ENCODE assay signal across 8 cellular contexts in genomic region chr12:79045149-79045691, GRCh38.
A peak's percentile ranks its signal among the peaks of the same experiment; 100 is the strongest.
DNase-seq lines count a peak whose midpoint lies in the region; ATAC-seq and TF ChIP-seq lines count a peak whose summit lies in the region.
"Not testable (repeated sequence)": the region's sequence is repeated elsewhere in the genome, so short reads cannot be mapped to it uniquely, and the experiment has no call there.

No MANE protein-coding gene starts in this region.

- H3K27me3 Mint-ChIP-seq in nephron progenitor cell (ENCODE audit: low read depth, poor library complexity), result not testable (repeated sequence)

- TF ChIP-seq CTCF in dorsolateral prefrontal cortex (IDR thresholded peaks at IDR 0.05 in 54 of 56, conservative IDR thresholded peaks at IDR 0.05 in 2 of 56; ENCODE audit: low read depth in 1 of 56, partially characterized antibody in 56 of 56); cardiac muscle cell (IDR thresholded peaks at IDR 0.05; ENCODE audit: low read depth, low read length); nephron progenitor cell (IDR thresholded peaks at IDR 0.05); upper lobe of right lung (IDR thresholded peaks at IDR 0.05): not testable (repeated sequence)

- H3K27ac ChIP-seq in dorsolateral prefrontal cortex (peak overlapping the region in 15 of 59 donors; percentile 1 to 58 (median 28)), iPS-20b (ENCODE audit: low read length) (peak overlapping the region; percentile 56)
- H3K27ac ChIP-seq in cardiac muscle cell, upper lobe of right lung: not testable (repeated sequence)

- ATAC-seq in upper lobe of right lung, result not testable (repeated sequence)

- H3K4me1 Mint-ChIP-seq in nephron progenitor cell, result not testable (repeated sequence)

- H3K36me3 Mint-ChIP-seq in nephron progenitor cell (ENCODE audit: low read depth), result not testable (repeated sequence)

- intact Hi-C loops in dorsolateral prefrontal cortex (cut with DNase I); upper lobe of right lung (cut with DNase I): not testable (repeated sequence)

- H3K4me1 ChIP-seq in cardiac muscle cell (ENCODE audit: low read depth); iPS-20b (ENCODE audit: insufficient read depth, low read length); upper lobe of right lung: not testable (repeated sequence)

- DNase-seq in H7; cardiac muscle cell (ENCODE audit: low read depth in 1 of 2, low spot score in 1 of 2): not testable (repeated sequence)
- DNase-seq in NCI-H2171 treated with DMSO at 0.1 percent for 48 hours (lab: John Stamatoyannopoulos, UW) (peak; percentile 78), SHP77 (lab: John Stamatoyannopoulos, UW) (peak; percentile 54 to 74), dorsolateral prefrontal cortex (peak in 5 of 10 donors; percentile 12 to 40 (median 28)), nephron progenitor cell (peak; percentile 31), upper lobe of right lung (peak; percentile 39)

- peaks cover 20% of the 10 kb centered on the region for H3K9me3 Mint-ChIP-seq in nephron progenitor cell

- H3K27me3 ChIP-seq in H7 (ENCODE audit: control insufficient read depth, insufficient read depth, low read length); dorsolateral prefrontal cortex; cardiac muscle cell; iPS-20b (ENCODE audit: insufficient read depth, low read length); upper lobe of right lung: not testable (repeated sequence)

- not testable (repeated sequence) for H3K36me3 ChIP-seq in H7 (replicated peaks; ENCODE audit: control insufficient read depth, insufficient read depth, low read length); cardiac muscle cell; iPS-20b (ENCODE audit: insufficient read depth, low read depth, low read length); upper lobe of right lung

- peak overlapping the region; percentile 76 for H3K4me3 Mint-ChIP-seq in nephron progenitor cell

- H3K4me3 ChIP-seq in H7 (ENCODE audit: insufficient read depth, low read depth, low read length), result peak overlapping the region; percentile 47
- peak overlapping the region in 38 of 59 donors; percentile 0 to 49 (median 24) for H3K4me3 ChIP-seq in dorsolateral prefrontal cortex
- H3K4me3 ChIP-seq in cardiac muscle cell, result peak overlapping the region; percentile 20
- peak overlapping the region; percentile 64 for H3K4me3 ChIP-seq in iPS-20b (ENCODE audit: low read length)
- H3K4me3 ChIP-seq in upper lobe of right lung, result not testable (repeated sequence)

- peak overlapping the region; percentile 76 for H3K9ac ChIP-seq in iPS-20b (ENCODE audit: low read depth, low read length)

- H3K9me3 ChIP-seq in cardiac muscle cell (ENCODE audit: low read depth); iPS-20b (ENCODE audit: insufficient read depth, low read depth, low read length); upper lobe of right lung: not testable (repeated sequence)

- not testable (repeated sequence) for H3K27ac Mint-ChIP-seq in nephron progenitor cell
